ENCODE assay signal across 8 cellular contexts in the genomic region with DNA sequence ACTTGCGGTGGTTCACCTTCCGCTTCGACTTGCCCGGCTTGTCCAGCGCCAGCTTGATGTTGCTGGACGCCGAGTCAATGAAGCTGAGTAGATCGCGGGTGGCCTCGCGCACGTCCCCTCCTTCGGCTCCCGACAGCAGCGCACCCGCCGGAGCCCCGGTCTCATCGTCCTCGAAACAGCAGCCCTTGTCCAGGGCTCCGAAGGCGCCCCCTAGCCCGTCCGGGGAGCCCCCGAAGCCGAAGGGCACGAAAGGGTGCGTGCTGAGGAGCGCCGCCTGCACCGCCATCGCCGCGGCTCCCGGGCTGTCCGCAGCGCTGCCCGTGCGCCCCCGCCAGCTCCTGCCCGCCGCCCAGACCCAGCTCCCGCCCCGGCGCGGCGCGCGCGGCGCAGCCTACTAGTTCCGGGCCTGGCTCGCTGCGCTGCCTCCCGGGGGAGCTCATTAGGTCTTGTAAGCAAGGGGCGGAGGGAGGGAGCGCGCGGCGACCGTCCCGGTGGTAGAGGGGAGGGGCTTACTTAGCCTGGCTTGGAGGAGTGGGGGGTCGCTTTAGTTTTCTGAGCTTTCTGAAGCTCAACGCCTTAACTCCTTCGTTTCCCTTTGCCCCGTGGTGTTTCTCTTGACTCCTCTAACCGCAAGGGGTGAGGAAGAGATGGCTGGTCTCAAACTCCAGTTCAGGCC. TPM values are rescaled to one million over a fixed set of nuclear protein-coding genes. Genes with fewer than 3 reads are reported as not detected.
DNase-seq lines count a peak whose midpoint lies in the region; ATAC-seq and TF ChIP-seq lines count a peak whose summit lies in the region.

A gene with protein sequence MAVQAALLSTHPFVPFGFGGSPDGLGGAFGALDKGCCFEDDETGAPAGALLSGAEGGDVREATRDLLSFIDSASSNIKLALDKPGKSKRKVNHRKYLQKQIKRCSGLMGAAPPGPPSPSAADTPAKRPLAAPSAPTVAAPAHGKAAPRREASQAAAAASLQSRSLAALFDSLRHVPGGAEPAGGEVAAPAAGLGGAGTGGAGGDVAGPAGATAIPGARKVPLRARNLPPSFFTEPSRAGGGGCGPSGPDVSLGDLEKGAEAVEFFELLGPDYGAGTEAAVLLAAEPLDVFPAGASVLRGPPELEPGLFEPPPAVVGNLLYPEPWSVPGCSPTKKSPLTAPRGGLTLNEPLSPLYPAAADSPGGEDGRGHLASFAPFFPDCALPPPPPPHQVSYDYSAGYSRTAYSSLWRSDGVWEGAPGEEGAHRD (minus strand): TSS at position 421 of the 676 bp plus-strand sequence. CDS start 135 bp downstream, at position 286.

- H3K4me3 ChIP-seq in BE2C (ENCODE audit: low read depth, low read length) (peak within 1 kb of the TSS; percentile 80), skeletal muscle tissue (ENCODE audit: low read length in 3 of 3) (peak within 1 kb of the TSS; percentile 58 to 62 (median 60))

- no peak for TF ChIP-seq CTCF in BE2C (IDR thresholded peaks at IDR 0.05; ENCODE audit: low read depth, low read length)

- no peaks in the 10 kb centered on the region for H3K36me3 ChIP-seq in BE2C
- no peaks in the 10 kb centered on the region for H3K36me3 ChIP-seq in skeletal muscle tissue (ENCODE audit: control insufficient read depth in 3 of 3, insufficient read depth in 3 of 3, low read length in 3 of 3)

- H3K9ac ChIP-seq in skeletal muscle tissue (ENCODE audit: low read depth in 1 of 3, low read length in 3 of 3) = peak within 1 kb of the TSS in 1 of 3 donors; percentile 64

- no peaks in the 10 kb centered on the region for H3K9me3 ChIP-seq in BE2C
- no peaks in the 10 kb centered on the region for H3K9me3 ChIP-seq in skeletal muscle tissue (ENCODE audit: control insufficient read depth in 3 of 3, low read length in 3 of 3)

- H3K27ac ChIP-seq in skeletal muscle tissue (ENCODE audit: low read depth, low read length) = no peak within 1 kb of the TSS

- DNase-seq in BE2C (peak; percentile 94), SK-N-DZ (ENCODE audit: low spot score) (peak; percentile 85), iris pigment epithelial cell (ENCODE audit: low read depth) (peak; percentile 21), MV-4-11 (lab: John Stamatoyannopoulos, UW) (no peak)
- peak; percentile 19 for DNase-seq in central memory CD4-positive, alpha-beta T cell
- no peak for DNase-seq in NK-92 treated with Interleukin-12 subunit alpha and Interleukin-12 subunit beta, amount 100 ng/mL, for 24 hours (lab: John Stamatoyannopoulos, UW)

- peak; percentile 46 for ATAC-seq in HG02642 (IDR thresholded peaks at IDR 0.05; ENCODE audit: poor library complexity, unreplicated experiment)

- H3K27me3 ChIP-seq in BE2C (peaks cover 7% of the 10 kb centered on the region), skeletal muscle tissue (ENCODE audit: control insufficient read depth in 3 of 3, insufficient read depth in 3 of 3, low read length in 3 of 3) (peaks cover 30 to 38% (median 35%) of the 10 kb centered on the region in 3 donors)

- no peaks in the 10 kb centered on the region for H3K4me1 ChIP-seq in BE2C
- H3K4me1 ChIP-seq in skeletal muscle tissue (ENCODE audit: control insufficient read depth in 3 of 3, insufficient read depth in 3 of 3, low read length in 3 of 3) = no peaks in the 10 kb centered on the region

RNA-seq across cellular contexts. Expression of the gene that starts here (rescaled TPM):
- 4.1 TPM for polyA plus RNA-seq in BE2C (2012; ENCODE audit: insufficient read depth, insufficient read length, low read depth)
- 0.17 and 0.58 TPM in 2 replicates for polyA plus RNA-seq in SK-N-DZ (2014; cell fraction: cytosol; rRNA removed)
- polyA plus RNA-seq in SK-N-DZ (2014; cell fraction: nucleus; rRNA removed) = 0.81 and 0.85 TPM in 2 replicates
- under 0.01 TPM for total RNA-seq in skeletal muscle tissue

Comparison
In these comparisons a context has a peak if more than half of its experiments do, and no peak if none do; other contexts are left out.
1. DNase-seq: peak in BE2C (single experiment), SK-N-DZ (single experiment), central memory CD4-positive, alpha-beta T cell (single experiment) and iris pigment epithelial cell (single experiment); none in MV-4-11 (single experiment) and NK-92 treated with Interleukin-12 subunit alpha and Interleukin-12 subunit beta, amount 100 ng/mL, for 24 hours (single experiment).